ENCODE assay signal across 1 cellular context in genomic region chrX:13692771-13693231, GRCh38.
TF ChIP-seq lines count a peak whose summit lies in the region.

No MANE protein-coding gene starts in this region.

TF ChIP-seq in H1, 55 proteins besides CTCF, POLR2A, EP300 and RAD21:
- TF ChIP-seq CHD7 (IDR thresholded peaks at IDR 0.05; ENCODE audit: insufficient replicate concordance, low read length) (no peak), CHD1 (IDR thresholded peaks at IDR 0.05; ENCODE audit: low read depth, low read length) (no peak), CBX5 (IDR thresholded peaks at IDR 0.05; ENCODE audit: low read depth, low read length) (no peak), KDM1A (IDR thresholded peaks at IDR 0.05; ENCODE audit: borderline replicate concordance, low read length) (no peak), KDM5A (IDR thresholded peaks at IDR 0.05; ENCODE audit: low read length) (no peak), CEBPB (IDR thresholded peaks at IDR 0.05; ENCODE audit: low read depth, low read length) (no peak), CTBP2 (IDR thresholded peaks at IDR 0.05; ENCODE audit: borderline replicate concordance, insufficient read depth, insufficient read length, low read length) (no peak), SP4 (IDR thresholded peaks at IDR 0.05; ENCODE audit: low read length) (no peak), SRF (IDR thresholded peaks at IDR 0.05; ENCODE audit: low read depth, low read length) (no peak), KDM4A (IDR thresholded peaks at IDR 0.05; ENCODE audit: low read depth, low read length, severe bottlenecking) (no peak), SAP30 (IDR thresholded peaks at IDR 0.05; ENCODE audit: insufficient read depth, insufficient replicate concordance, low read length) (no peak), CBX8 (IDR thresholded peaks at IDR 0.05; ENCODE audit: borderline replicate concordance, low read depth, low read length) (no peak), CREB1 (IDR thresholded peaks at IDR 0.05) (no peak), ASH2L (IDR thresholded peaks at IDR 0.05; ENCODE audit: low read length) (no peak), EGR1 (IDR thresholded peaks at IDR 0.05; ENCODE audit: borderline replicate concordance, low read depth, low read length) (no peak)
